ENCODE assay signal across 8 cellular contexts in the genomic region with DNA sequence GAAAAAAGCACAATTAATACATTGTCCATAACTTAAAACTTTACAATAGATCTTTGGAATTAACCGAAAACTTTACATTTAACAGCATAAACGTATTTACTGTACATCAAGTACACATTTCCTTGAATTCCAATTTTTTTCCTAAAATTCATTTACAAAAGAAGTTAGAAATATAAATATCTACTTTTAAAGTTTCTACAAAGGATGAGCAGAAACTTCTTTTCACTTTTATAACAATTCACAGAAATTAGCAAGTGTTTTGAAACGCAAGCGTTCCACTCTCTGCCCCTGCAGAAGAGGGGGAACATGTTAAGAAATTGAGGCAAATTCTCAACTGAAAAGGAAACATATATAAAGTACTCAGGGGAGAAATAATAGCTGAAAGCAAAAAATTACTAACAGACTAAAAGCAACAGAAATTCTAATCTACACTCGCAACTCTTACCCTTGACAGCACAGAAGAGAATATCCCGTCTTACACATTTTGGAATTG.
DNase-seq lines count a peak whose midpoint lies in the region; ATAC-seq and TF ChIP-seq lines count a peak whose summit lies in the region.

No MANE protein-coding gene starts in this region.

- TF ChIP-seq CTCF in NB4 (IDR thresholded peaks at IDR 0.05; ENCODE audit: low read depth, low read length) (no peak), nephron progenitor cell (IDR thresholded peaks at IDR 0.05) (no peak)

- peak overlapping the region; percentile 95 for H3K4me3 ChIP-seq in BLaER1
- H3K4me3 ChIP-seq in NB4 (ENCODE audit: low read depth, low read length) = peak overlapping the region; percentile 83
- peak overlapping the region; percentile 95 for H3K4me3 ChIP-seq in effector memory CD4-positive, alpha-beta T cell (ENCODE audit: insufficient read depth, low read depth, low read length, poor library complexity, severe bottlenecking)

- peaks cover 23% of the 10 kb centered on the region for H3K9me3 ChIP-seq in BLaER1
- H3K9me3 ChIP-seq in effector memory CD4-positive, alpha-beta T cell (ENCODE audit: control insufficient read depth, low read length) = no peaks in the 10 kb centered on the region

- DNase-seq in NB4 (ENCODE audit: low read depth) (no peak), nephron progenitor cell (no peak), retina (no peak)
- no peak for DNase-seq in effector memory CD4-positive, alpha-beta T cell
- no peak for DNase-seq in stimulated activated CD4-positive, alpha-beta T cell treated with anti-CD3 and anti-CD28 coated beads, Interleukin-15, amount 100 ng/mL, for 24 hours
- no peak for DNase-seq in activated CD4-positive, CD25-positive, alpha-beta regulatory T cell (lab: John Stamatoyannopoulos, UW)

- peaks cover 5% of the 10 kb centered on the region for H3K27me3 Mint-ChIP-seq in nephron progenitor cell (ENCODE audit: low read depth, poor library complexity)

- peak overlapping the region; percentile 96 for H3K27ac Mint-ChIP-seq in nephron progenitor cell

- peak overlapping the region; percentile 99 for H3K27ac ChIP-seq in BLaER1
- peak overlapping the region; percentile 99 for H3K27ac ChIP-seq in effector memory CD4-positive, alpha-beta T cell (ENCODE audit: insufficient read depth, low read length, poor library complexity, severe bottlenecking)

- no peak for ATAC-seq in GM21515 (IDR thresholded peaks at IDR 0.05; ENCODE audit: unreplicated experiment)

- peak overlapping the region; percentile 99 for H3K9ac ChIP-seq in BLaER1

- H3K4me2 ChIP-seq in BLaER1 = peak overlapping the region; percentile 84

- peaks cover 24% of the 10 kb centered on the region for H3K9me3 Mint-ChIP-seq in nephron progenitor cell

- H3K36me3 ChIP-seq in BLaER1 = peaks cover 21% of the 10 kb centered on the region
- peaks cover 3% of the 10 kb centered on the region for H3K36me3 ChIP-seq in effector memory CD4-positive, alpha-beta T cell (ENCODE audit: control insufficient read depth, insufficient read depth, low read length)

- no peak for TF ChIP-seq POLR2A in NB4 (IDR thresholded peaks at IDR 0.05; ENCODE audit: extremely low read depth, insufficient read length)

- peaks cover 51% of the 10 kb centered on the region for H4K20me1 ChIP-seq in BLaER1

- H3K4me1 Mint-ChIP-seq in nephron progenitor cell = peaks cover 57% of the 10 kb centered on the region

- peak overlapping the region; percentile 92 for H3K4me3 Mint-ChIP-seq in nephron progenitor cell

- H3K27me3 ChIP-seq in BLaER1 = no peaks in the 10 kb centered on the region
- H3K27me3 ChIP-seq in effector memory CD4-positive, alpha-beta T cell (replicated peaks; ENCODE audit: control insufficient read depth, insufficient read depth, low read length, poor library complexity, severe bottlenecking) = no peaks in the 10 kb centered on the region

- peaks cover 31% of the 10 kb centered on the region for H3K36me3 Mint-ChIP-seq in nephron progenitor cell (ENCODE audit: low read depth)

- peaks cover 38% of the 10 kb centered on the region for H3K4me1 ChIP-seq in BLaER1
- H3K4me1 ChIP-seq in effector memory CD4-positive, alpha-beta T cell (ENCODE audit: control insufficient read depth, insufficient read depth, low read length, poor library complexity, severe bottlenecking) = peaks cover 15% of the 10 kb centered on the region
